ENCODE assay signal across 8 cellular contexts in the genomic region with DNA sequence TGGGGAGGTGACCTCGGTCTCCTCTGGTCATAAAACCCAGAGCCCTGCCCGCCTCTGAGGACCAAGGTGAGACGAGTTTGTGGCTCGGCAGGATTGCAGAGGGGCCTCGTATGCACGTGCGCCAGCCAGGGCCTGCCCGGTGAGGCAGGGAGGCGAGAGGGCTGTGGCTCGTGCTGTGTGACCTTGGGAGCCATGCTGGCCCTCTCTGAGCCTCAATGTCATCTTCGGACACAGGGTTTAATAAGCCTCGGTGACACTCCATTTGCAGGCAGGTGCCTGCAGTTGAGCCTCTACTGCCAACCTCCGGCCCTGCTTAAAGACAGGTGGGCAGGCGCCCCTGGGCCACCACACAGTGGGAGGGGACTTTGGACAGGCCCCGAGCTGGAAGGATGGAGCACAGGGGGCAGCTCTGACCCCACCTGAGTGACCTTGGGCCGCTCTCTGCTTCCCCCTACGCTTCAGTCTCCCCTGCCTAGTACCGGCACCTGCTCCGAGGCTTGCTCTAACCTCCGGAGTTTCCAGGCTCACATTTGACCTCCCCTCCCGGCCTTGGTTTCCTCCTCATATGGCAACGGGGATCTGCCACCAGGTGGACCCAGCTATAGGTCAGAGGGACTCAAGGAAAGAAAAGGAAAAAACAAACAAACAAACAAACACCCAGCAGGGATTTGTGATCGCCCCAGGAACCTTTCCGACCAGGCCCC. TPM values are rescaled to one million over a fixed set of nuclear protein-coding genes. Genes with fewer than 3 reads are reported as not detected.
DNase-seq lines count a peak whose midpoint lies in the region; ATAC-seq and TF ChIP-seq lines count a peak whose summit lies in the region.

No MANE protein-coding gene starts in this region.

- H3K4me3 ChIP-seq in BJ (ENCODE audit: low read depth, low read length), result peak overlapping the region; percentile 63
- peak overlapping the region; percentile 86 for H3K4me3 ChIP-seq in LNCaP clone FGC (ENCODE audit: low read depth, low read length)

- DNase-seq in BJ (ENCODE audit: low read depth) (no peak), LNCaP clone FGC (ENCODE audit: low read depth) (no peak), NCI-H1092 (lab: John Stamatoyannopoulos, UW) (no peak), A172 (ENCODE audit: low spot score) (no peak), putamen (ENCODE audit: low spot score) (no peak)
- no peak for DNase-seq in natural killer cell treated with Interleukin-12 subunit alpha and Interleukin-12 subunit beta and Interleukin-15 and Interleukin-18, amount 100 ng/mL, for 72 hours (ENCODE audit: low spot score)

- peaks cover 11% of the 10 kb centered on the region for H3K36me3 ChIP-seq in BJ (ENCODE audit: control insufficient read depth, insufficient read depth, low read length)

- peaks cover 55% of the 10 kb centered on the region for H3K4me1 Mint-ChIP-seq in dendritic cell treated with granulocyte-macrophage colony-stimulating factor and Interleukin-4, amounts not matched to agents 40 ng/mL and 50 ng/mL, for 4 days (ENCODE audit: low read depth)
- peaks cover 12 to 15% of the 10 kb centered on the region in 2 donors for H3K4me1 Mint-ChIP-seq in natural killer cell treated with Interleukin-12 subunit alpha and Interleukin-12 subunit beta and Interleukin-15 and Interleukin-18, amount 100 ng/mL, for 72 hours (ENCODE audit: low read depth in 2 of 2)

- H3K27me3 ChIP-seq in BJ (ENCODE audit: control insufficient read depth, insufficient read depth, low read length), result no peaks in the 10 kb centered on the region

- H3K27me3 Mint-ChIP-seq in dendritic cell treated with granulocyte-macrophage colony-stimulating factor and Interleukin-4, amounts not matched to agents 40 ng/mL and 50 ng/mL, for 4 days, result no peaks in the 10 kb centered on the region
- H3K27me3 Mint-ChIP-seq in natural killer cell treated with Interleukin-12 subunit alpha and Interleukin-12 subunit beta and Interleukin-15 and Interleukin-18, amount 100 ng/mL, for 72 hours, result no peaks in the 10 kb centered on the region

- 0 out of 2 replicates have a peak, but pooled peaks have one; percentile 13 for TF ChIP-seq CTCF in BJ (IDR thresholded peaks at IDR 0.05; ENCODE audit: insufficient read depth, low read depth, low read length)
- TF ChIP-seq CTCF in LNCaP clone FGC (IDR thresholded peaks at IDR 0.05; ENCODE audit: control insufficient read depth, extremely low read depth, insufficient read depth), result 0 out of 2 replicates have a peak, but pooled peaks have one; percentile 24

- intact Hi-C loops in dendritic cell treated with granulocyte-macrophage colony-stimulating factor and Interleukin-4, amounts not matched to agents 40 ng/mL and 50 ng/mL, for 4 days (cut with micrococcal nuclease), result loop anchor here (10.0 kb wide), 1 partner anchor 61 kb away; the partner anchor contains the start of gene MAP2K2

- peak overlapping the region; percentile 84 for H3K27ac Mint-ChIP-seq in dendritic cell treated with granulocyte-macrophage colony-stimulating factor and Interleukin-4, amounts not matched to agents 40 ng/mL and 50 ng/mL, for 4 days
- H3K27ac Mint-ChIP-seq in natural killer cell treated with Interleukin-12 subunit alpha and Interleukin-12 subunit beta and Interleukin-15 and Interleukin-18, amount 100 ng/mL, for 72 hours, result peak overlapping the region; percentile 75 to 89

- CTCF ChIA-PET in BJ (lab: Yijun Ruan, JAX), result no interaction called here

- no peak for ATAC-seq in natural killer cell treated with Interleukin-12 subunit alpha and Interleukin-12 subunit beta and Interleukin-15 and Interleukin-18, amount 100 ng/mL, for 72 hours
- no peak for ATAC-seq in HG03097 (IDR thresholded peaks at IDR 0.05; ENCODE audit: low FRiP score, unreplicated experiment)

- POLR2A ChIA-PET in BJ (lab: Charles Lee), result no interaction called here

- peaks cover 31% of the 10 kb centered on the region for H3K36me3 Mint-ChIP-seq in dendritic cell treated with granulocyte-macrophage colony-stimulating factor and Interleukin-4, amounts not matched to agents 40 ng/mL and 50 ng/mL, for 4 days (ENCODE audit: low read depth)
- no peaks in the 10 kb centered on the region for H3K36me3 Mint-ChIP-seq in natural killer cell treated with Interleukin-12 subunit alpha and Interleukin-12 subunit beta and Interleukin-15 and Interleukin-18, amount 100 ng/mL, for 72 hours

- H3K4me3 Mint-ChIP-seq in dendritic cell treated with granulocyte-macrophage colony-stimulating factor and Interleukin-4, amounts not matched to agents 40 ng/mL and 50 ng/mL, for 4 days, result peak overlapping the region; percentile 80
- H3K4me3 Mint-ChIP-seq in natural killer cell treated with Interleukin-12 subunit alpha and Interleukin-12 subunit beta and Interleukin-15 and Interleukin-18, amount 100 ng/mL, for 72 hours, result peak overlapping the region; percentile 92

- no peaks in the 10 kb centered on the region for H3K9me3 Mint-ChIP-seq in dendritic cell treated with granulocyte-macrophage colony-stimulating factor and Interleukin-4, amounts not matched to agents 40 ng/mL and 50 ng/mL, for 4 days
- H3K9me3 Mint-ChIP-seq in natural killer cell treated with Interleukin-12 subunit alpha and Interleukin-12 subunit beta and Interleukin-15 and Interleukin-18, amount 100 ng/mL, for 72 hours, result no peaks in the 10 kb centered on the region

RNA-seq across cellular contexts. Expression of gene ZBTB7A, which starts 3.2 kb away (rescaled TPM):
- 4.2 and 7.5 TPM in 2 replicates for polyA plus RNA-seq in BJ (2011; rRNA removed)
- polyA minus RNA-seq in BJ (2011; rRNA and poly(A)+ RNA removed), result 3.5 and 6.4 TPM in 2 replicates
- 10 to 100 TPM; 63.4 to 70.5 TPM for total RNA-seq in natural killer cell treated with Interleukin-12 subunit alpha and Interleukin-12 subunit beta and Interleukin-15 and Interleukin-18, amount 100 ng/mL, for 72 hours
- 15.8 and 16.4 TPM in 2 replicates for total RNA-seq in A172 (2014; rRNA removed; shearing (Covaris generic))

RNA-seq across cellular contexts. Expression of gene PIAS4, which starts 56.0 kb away (rescaled TPM):
- 10.9 and 18.2 TPM in 2 replicates for polyA plus RNA-seq in BJ (2011; rRNA removed)
- 10.9 and 14.0 TPM in 2 replicates for polyA minus RNA-seq in BJ (2011; rRNA and poly(A)+ RNA removed)
- 10 to 100 TPM; 39.4 to 58.6 TPM for total RNA-seq in natural killer cell treated with Interleukin-12 subunit alpha and Interleukin-12 subunit beta and Interleukin-15 and Interleukin-18, amount 100 ng/mL, for 72 hours
- total RNA-seq in A172 (2014; rRNA removed; shearing (Covaris generic)), result 28.7 and 33.9 TPM in 2 replicates
